18 cellular contexts compared by ENCODE assay signal in genomic region chr7:73329861-73330581, GRCh38. TPM values are rescaled to one million over a fixed set of nuclear protein-coding genes. Genes with fewer than 3 reads are reported as not detected.
A peak's percentile ranks its signal among the peaks of the same experiment; 100 is the strongest.
DNase-seq lines count a peak whose midpoint lies in the region; ATAC-seq and TF ChIP-seq lines count a peak whose summit lies in the region.
"Had no signal": no experiment of that assay in that cellular context is flagged by ENCODE, and none has a peak within 500 bp of the region (broad histone marks: within the 10 kb centered on the region; RNA-seq: fewer than 3 reads in every experiment).

No MANE protein-coding gene starts in this region.

- intact Hi-C loops in mucosa of descending colon (cut with DNase I, micrococcal nuclease): no loop called here
- intact Hi-C loops in spleen (cut with DNase I; ENCODE audit: low total_unique reads): loop anchor here (10.0 kb wide), 1 partner anchor 105 kb away; the partner anchor contains the start of gene FZD9

- TF ChIP-seq RAD21 in SK-N-SH (IDR thresholded peaks at IDR 0.05; ENCODE audit: low read length): no peak

- WGBS in SK-N-SH (ENCODE audit: low lambda C conversion rate): 70% methylated on average over 11 of the region's 11 CpGs
- whole genome bisulfite sequencing in spleen, 5 donors: 39 to 59% (median 45%) methylated on average over 10 to 11 of the region's 11 CpGs

- TF ChIP-seq CTCF in SK-N-SH (IDR thresholded peaks at IDR 0.05) (no peak), mucosa of descending colon (IDR thresholded peaks at IDR 0.05) (no peak), GM13977 (IDR thresholded peaks at IDR 0.05; ENCODE audit: extremely low read depth, insufficient read depth, missing control alignments) (no peak), spleen (IDR thresholded peaks at IDR 0.05 in 8 of 11, conservative IDR thresholded peaks at IDR 0.05 in 3 of 11) (no peak)

- H2AFZ ChIP-seq in SK-N-SH (ENCODE audit: low read depth): no peak overlapping the region

- peaks cover 17% of the 10 kb centered on the region; the same call in 1 of the 2 replicates for H3K27me3 ChIP-seq in SK-N-SH (ENCODE audit: insufficient read depth)
- no peaks in the 10 kb centered on the region for H3K27me3 ChIP-seq in spleen (replicated peaks in 1 of 7)
- H3K27me3 ChIP-seq: BLaER1 treated with 17β-estradiol and CSF1 and Interleukin-3, amounts not matched to agents 10 nM and 100 nM; body of pancreas; SJSA1 had no signal

- in situ Hi-C loops in GM13977 (cut with MboI; ENCODE audit: low pct_unique_long_range_greater_than_20kb, low sequenced_read_pairs, unreplicated experiment): no loop called here

- no peak overlapping the region for H3K9ac ChIP-seq in SK-N-SH

- H3K9me3 ChIP-seq in SK-N-SH (no peaks in the 10 kb centered on the region), mucosa of descending colon (no peaks in the 10 kb centered on the region), spleen (no peaks in the 10 kb centered on the region)
- H3K9me3 ChIP-seq: BLaER1 treated with 17β-estradiol and CSF1 and Interleukin-3, amounts not matched to agents 10 nM and 100 nM; body of pancreas; esophagus squamous epithelium; SJSA1 had no signal

- DNase-seq in Daoy (ENCODE audit: low read depth) (peak; percentile 70), SK-N-SH (peak; percentile 35), fibroblast of peridontal ligament (ENCODE audit: extremely low read depth) (peak; percentile 45), mucosa of descending colon (no peak), GM13977 (ENCODE audit: low spot score) (no peak), GF-D8 (lab: John Stamatoyannopoulos, UW) (no peak), spleen (no peak), A172 (ENCODE audit: low spot score) (no peak)
- DNase-seq: activated T-cell treated with anti-CD3 and anti-CD28 coated beads, Interleukin-2, amount 50 U/mL, for 4 hours; esophagus squamous epithelium; NCI-H1105; occipital lobe; stimulated activated CD4-positive, alpha-beta T cell treated with anti-CD3 and anti-CD28 coated beads, Interleukin-2, amount 100 ng/mL, for 24 hours; stimulated activated naive B cell treated with anti-CD40 and anti-IgM and Interleukin-4, amounts not matched to agents 10 μg/mL and 1 μg/mL and 100 μg/mL, for 72 hours had no signal

- TF ChIP-seq POLR2A in spleen (IDR thresholded peaks at IDR 0.05): no peak

- no peak overlapping the region for H3K27ac ChIP-seq in SK-N-SH (ENCODE audit: low read depth in 2 of 2, low read length in 1 of 2)
- H3K27ac ChIP-seq in spleen: peak overlapping the region in 4 of 8 donors; percentile 57 to 76 (median 65)
- H3K27ac ChIP-seq: body of pancreas, SJSA1 had no signal

- TF ChIP-seq EP300 in SK-N-SH (IDR thresholded peaks at IDR 0.05; ENCODE audit: borderline replicate concordance in 1 of 2, low read depth in 1 of 2, low read length in 1 of 2): no peak

- H3F3A ChIP-seq in SK-N-SH (replicated peaks; ENCODE audit: insufficient read depth): no peaks in the 10 kb centered on the region

- H3K4me1 ChIP-seq in SK-N-SH (ENCODE audit: control insufficient read depth in 1 of 2, insufficient read depth in 2 of 2, low read depth in 1 of 2, low read length in 1 of 2) (no peaks in the 10 kb centered on the region), mucosa of descending colon (ENCODE audit: low read depth) (no peaks in the 10 kb centered on the region), spleen (peaks cover 0 to 10% (median 4%) of the 10 kb centered on the region in 6 donors)
- H3K4me1 ChIP-seq: esophagus squamous epithelium had no signal

- CTCF ChIA-PET in SK-N-SH (lab: Yijun Ruan, JAX): interaction anchor here (2.6 kb wide), 1 partner anchor 121 kb away, joined by 12 read pairs; no protein-coding TSS in a partner anchor

- H4K20me1 ChIP-seq in SK-N-SH (ENCODE audit: insufficient read depth): no peaks in the 10 kb centered on the region
- H4K20me1 ChIP-seq: BLaER1 treated with 17β-estradiol and CSF1 and Interleukin-3, amounts not matched to agents 10 nM and 100 nM had no signal

- no peaks in the 10 kb centered on the region for H3K79me2 ChIP-seq in SK-N-SH (ENCODE audit: insufficient read depth)

- no peak overlapping the region for H3K4me2 ChIP-seq in SK-N-SH

- no peaks in the 10 kb centered on the region for H3K36me3 ChIP-seq in SK-N-SH (replicated peaks in 1 of 2; ENCODE audit: control insufficient read depth in 1 of 2, insufficient read depth in 2 of 2, low read length in 1 of 2)
- H3K36me3 ChIP-seq in mucosa of descending colon (ENCODE audit: low read depth): no peaks in the 10 kb centered on the region
- H3K36me3 ChIP-seq in spleen: no peaks in the 10 kb centered on the region
- H3K36me3 ChIP-seq: BLaER1 treated with 17β-estradiol and CSF1 and Interleukin-3, amounts not matched to agents 10 nM and 100 nM; esophagus squamous epithelium; SJSA1 had no signal

- H3K4me3 ChIP-seq in SK-N-SH (ENCODE audit: low read depth in 2 of 2, low read length in 1 of 2) (no peak overlapping the region), mucosa of descending colon (no peak overlapping the region), spleen (no peak overlapping the region)
- H3K4me3 ChIP-seq: body of pancreas, esophagus squamous epithelium, SJSA1 had no signal

- ATAC-seq in mucosa of descending colon: peak; percentile 41
- ATAC-seq: activated T-cell treated with anti-CD3 and anti-CD28 coated beads, Interleukin-2, amount 50 U/mL, for 4 hours; body of pancreas; stimulated activated naive B cell treated with anti-CD40 and anti-IgM and Interleukin-4, amounts not matched to agents 10 μg/mL and 1 μg/mL and 100 μg/mL, for 72 hours; WTC11 had no signal

- POLR2A ChIA-PET in SK-N-SH (lab: Yijun Ruan, JAX): no interaction called here

- no peaks in the 10 kb centered on the region for H3K9me2 ChIP-seq in SK-N-SH

TF ChIP-seq in SK-N-SH, 30 proteins besides CTCF, POLR2A, EP300 and RAD21 (continues in another document):
- TF ChIP-seq REST (IDR thresholded peaks at IDR 0.05; ENCODE audit: low read depth, low read length) (no peak), MXI1 (IDR thresholded peaks at IDR 0.05; ENCODE audit: low read depth, low read length) (no peak), NRF1 (IDR thresholded peaks at IDR 0.05; ENCODE audit: low read depth, low read length) (no peak)

RNA-seq across cellular contexts. Expression of gene FKBP6, which starts 2.1 kb away (rescaled TPM):
- total RNA-seq in Daoy (2014; rRNA removed; shearing (Covaris generic)): under 0.01 TPM in 1 of 2 replicates, not detected in the other
- not detected in 2 replicates for polyA plus RNA-seq in SK-N-SH (2012; rRNA removed)
- polyA plus RNA-seq in SK-N-SH (2012; cell fraction: cytosol; rRNA removed): 0.03 TPM in 1 of 2 replicates, not detected in the other
- polyA plus RNA-seq in SK-N-SH (2012; cell fraction: nucleus; rRNA removed): not detected in 2 replicates
- not detected for total RNA-seq in mucosa of descending colon
- not detected for total RNA-seq in spleen
- under 1 TPM; 0.15 to 0.51 (median 0.24) TPM for polyA plus RNA-seq in spleen
- total RNA-seq in A172 (2014; rRNA removed; shearing (Covaris generic)): not detected in 2 replicates
- total RNA-seq: activated T-cell treated with anti-CD3 and anti-CD28 coated beads, Interleukin-2, amount 50 U/mL, for 4 hours; body of pancreas; esophagus squamous epithelium; occipital lobe; SJSA1 had no signal

RNA-seq across cellular contexts. Expression of gene TRIM50, which starts 2.1 kb away (rescaled TPM):
- not detected in 2 replicates for total RNA-seq in Daoy (2014; rRNA removed; shearing (Covaris generic))
- not detected in 2 replicates for polyA plus RNA-seq in SK-N-SH (2012; rRNA removed)
- polyA plus RNA-seq in SK-N-SH (2012; cell fraction: cytosol; rRNA removed): not detected in 2 replicates
- polyA plus RNA-seq in SK-N-SH (2012; cell fraction: nucleus; rRNA removed): not detected in 2 replicates
- total RNA-seq in mucosa of descending colon: under 1 TPM in 1 of 3 donors, not detected in 2; 0.35 TPM
- 1 to 10 TPM in 1 of 7 donors, under 1 TPM in 3, not detected in 3; 0.32 to 1.8 (median 0.58) TPM for total RNA-seq in spleen
- under 1 TPM; 0.13 to 0.26 (median 0.18) TPM for polyA plus RNA-seq in spleen
- not detected in 2 replicates for total RNA-seq in A172 (2014; rRNA removed; shearing (Covaris generic))
- total RNA-seq: activated T-cell treated with anti-CD3 and anti-CD28 coated beads, Interleukin-2, amount 50 U/mL, for 4 hours; SJSA1 had no signal

RNA-seq across cellular contexts. Expression of gene NSUN5, which starts 21.4 kb away (rescaled TPM):
- total RNA-seq in Daoy (2014; rRNA removed; shearing (Covaris generic)): 159 and 160 TPM in 2 replicates
- 59.2 and 60.0 TPM in 2 replicates for polyA plus RNA-seq in SK-N-SH (2012; rRNA removed)
- polyA plus RNA-seq in SK-N-SH (2012; cell fraction: cytosol; rRNA removed): 24.2 and 35.6 TPM in 2 replicates
- polyA plus RNA-seq in SK-N-SH (2012; cell fraction: nucleus; rRNA removed): 143 and 155 TPM in 2 replicates
- total RNA-seq in mucosa of descending colon: 10 to 100 TPM; 18.9 to 26.7 (median 21.0) TPM
- total RNA-seq in spleen: 10 to 100 TPM; 23.6 to 35.8 (median 29.3) TPM
- polyA plus RNA-seq in spleen: 10 to 100 TPM; 40.9 to 43.1 (median 42.6) TPM
- 9.4 and 11.6 TPM in 2 replicates for total RNA-seq in A172 (2014; rRNA removed; shearing (Covaris generic))

Comparison
In these comparisons a context has a peak if more than half of its experiments do, and no peak if none do; other contexts are left out.
1. DNase-seq: peak in Daoy (single experiment), SK-N-SH (single experiment) and fibroblast of peridontal ligament (single experiment); none in mucosa of descending colon (0 of 3), GM13977 (single experiment), GF-D8 (single experiment), spleen (single experiment) and A172 (single experiment).